Comparison of ENCODE assay signal across 13 cellular contexts in genomic region chr10:9188022-9188810, GRCh38.
DNase-seq lines count a peak whose midpoint lies in the region; ATAC-seq and TF ChIP-seq lines count a peak whose summit lies in the region.
"Had no signal": no experiment of that assay in that cellular context is flagged by ENCODE, and none has a peak within 500 bp of the region (broad histone marks: within the 10 kb centered on the region; RNA-seq: fewer than 3 reads in every experiment).

No MANE protein-coding gene starts in this region.

- DNase-seq in EL (peak; percentile 47), LNCaP clone FGC (ENCODE audit: low read depth) (peak; percentile 3), T1000 (lab: John Stamatoyannopoulos, UW) (peak; percentile 3), kidney tubule cell (ENCODE audit: low spot score) (peak; percentile 2), MG63 (no peak), coronary artery (ENCODE audit: low spot score) (no peak), activated gamma-delta T cell (lab: John Stamatoyannopoulos, UW) (no peak)
- DNase-seq: NCI-H1105, NCI-H187, NCI-H446 treated with DMSO at 0.1 percent for 48 hours had no signal

- H3K27ac ChIP-seq in coronary artery = no peak overlapping the region
- H3K27ac ChIP-seq: BLaER1 treated with 17β-estradiol and CSF1 and Interleukin-3, amounts not matched to agents 10 nM and 100 nM had no signal

- TF ChIP-seq CTCF in LNCaP clone FGC (IDR thresholded peaks at IDR 0.05; ENCODE audit: control insufficient read depth, extremely low read depth, insufficient read depth) = no peak
- TF ChIP-seq CTCF in coronary artery (IDR thresholded peaks at IDR 0.05) = no peak

- H3K9me3 ChIP-seq in MG63 = no peaks in the 10 kb centered on the region

- no peak for ATAC-seq in HG03521 (IDR thresholded peaks at IDR 0.05; ENCODE audit: unreplicated experiment)
- ATAC-seq: SK-N-SH treated with all-trans-retinoic acid at 6 μM for 48 hours had no signal

- no peaks in the 10 kb centered on the region for H3K36me3 ChIP-seq in MG63
- H3K36me3 ChIP-seq: BLaER1 treated with 17β-estradiol and CSF1 and Interleukin-3, amounts not matched to agents 10 nM and 100 nM had no signal

- H3K4me3 ChIP-seq in LNCaP clone FGC (ENCODE audit: low read depth, low read length) = no peak overlapping the region
- H3K4me3 ChIP-seq in MG63 = no peak overlapping the region
- H3K4me3 ChIP-seq in coronary artery = no peak overlapping the region
- H3K4me3 ChIP-seq: BLaER1 treated with 17β-estradiol and CSF1 and Interleukin-3, amounts not matched to agents 10 nM and 100 nM had no signal

- H3K27me3 ChIP-seq in MG63 = no peaks in the 10 kb centered on the region
- H3K27me3 ChIP-seq: BLaER1 treated with 17β-estradiol and CSF1 and Interleukin-3, amounts not matched to agents 10 nM and 100 nM had no signal

Comparison
In these comparisons a context has a peak if more than half of its experiments do, and no peak if none do; other contexts are left out.
1. DNase-seq: peak in EL (single experiment), LNCaP clone FGC (single experiment), T1000 (single experiment) and kidney tubule cell (single experiment); none in MG63 (single experiment), coronary artery (single experiment) and activated gamma-delta T cell (single experiment).